ENCODE assay signal across 20 cellular contexts in the genomic region with DNA sequence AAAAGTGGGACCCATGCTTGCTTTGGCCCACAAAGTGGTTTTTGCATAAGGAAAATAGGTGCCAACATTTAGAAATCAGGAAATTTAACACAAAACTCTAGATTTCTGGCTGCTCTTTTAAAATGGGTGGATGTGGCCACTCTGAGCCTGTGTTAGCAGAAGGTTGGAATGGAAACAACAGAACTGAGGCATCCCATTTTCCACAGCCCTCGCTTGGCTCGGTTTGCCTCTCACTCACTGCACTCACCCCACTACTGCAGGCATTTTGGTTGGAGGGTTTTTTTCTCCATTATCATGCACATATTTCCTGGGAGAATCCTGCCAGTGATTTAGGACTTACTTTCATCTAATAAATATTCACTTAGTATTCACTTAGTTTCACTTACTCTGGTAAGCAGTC.
A peak's percentile ranks its signal among the peaks of the same experiment; 100 is the strongest.
DNase-seq lines count a peak whose midpoint lies in the region; ATAC-seq and TF ChIP-seq lines count a peak whose summit lies in the region.
"Had no signal": no experiment of that assay in that cellular context is flagged by ENCODE, and none has a peak within 500 bp of the region (broad histone marks: within the 10 kb centered on the region; RNA-seq: fewer than 3 reads in every experiment).

No MANE protein-coding gene starts in this region.

- intact Hi-C loops in right cardiac atrium (cut with DNase I) (no loop called here), sciatic nerve (cut with DNase I) (no loop called here)

- H4K5ac ChIP-seq in mesendoderm (ENCODE audit: low read length), result no peak overlapping the region

- H3K79me1 ChIP-seq in mesendoderm (ENCODE audit: low read length), result no peaks in the 10 kb centered on the region

- H3K27ac Mint-ChIP-seq in immature natural killer cell, result no peak overlapping the region
- H3K27ac Mint-ChIP-seq: CD4-positive, alpha-beta memory T cell had no signal

- H4K8ac ChIP-seq in mesendoderm (ENCODE audit: low read depth, low read length), result no peak overlapping the region

- ATAC-seq in right cardiac atrium, result peak; percentile 64 to 77
- peak; percentile 49 for ATAC-seq in sciatic nerve
- ATAC-seq: PC-3 had no signal

- no peak overlapping the region for H3K23ac ChIP-seq in mesendoderm (ENCODE audit: low read length)

- WGBS in right cardiac atrium, result 69% methylated on average over 2 of the region's 2 CpGs
- no CpG with 5 or more reads among the region's 2 CpGs for WGBS in mesendoderm (ENCODE audit: extremely low coverage, insufficient coverage, low lambda C conversion rate)

- H2BK120ac ChIP-seq in mesendoderm (ENCODE audit: low read depth, low read length), result no peak overlapping the region

- H2BK5ac ChIP-seq in mesendoderm (ENCODE audit: low read length), result no peak overlapping the region

- H3K4ac ChIP-seq in mesendoderm (ENCODE audit: low read depth, low read length), result no peak overlapping the region

- H2AK5ac ChIP-seq in mesendoderm (ENCODE audit: low read length), result no peak overlapping the region

- H3K4me1 ChIP-seq in right cardiac atrium (ENCODE audit: control insufficient read depth, insufficient read depth, low read length), result no peaks in the 10 kb centered on the region
- H3K4me1 ChIP-seq in mesendoderm (ENCODE audit: control insufficient read depth, low read depth, low read length), result no peaks in the 10 kb centered on the region
- H3K4me1 ChIP-seq: BLaER1 treated with 17β-estradiol and CSF1 and Interleukin-3, amounts not matched to agents 10 nM and 100 nM had no signal

- H2BK15ac ChIP-seq in mesendoderm (replicated peaks; ENCODE audit: low read depth), result no peak overlapping the region

- peaks cover 9 to 16% (median 10%) of the 10 kb centered on the region in 6 donors for H3K9me3 Mint-ChIP-seq in immature natural killer cell

- H3K9me3 ChIP-seq in right cardiac atrium (ENCODE audit: control insufficient read depth, low read length), result no peaks in the 10 kb centered on the region

- peak; percentile 59 for DNase-seq in Ammon's horn (ENCODE audit: low spot score)
- peak; percentile 49 for DNase-seq in fibroblast of the aortic adventitia (ENCODE audit: low read depth)
- peak; percentile 22 to 62 (median 50) for DNase-seq in right cardiac atrium
- no peak for DNase-seq in sciatic nerve (ENCODE audit: low spot score)
- DNase-seq in mesendoderm, result no peak
- no peak for DNase-seq in SW 1271 (lab: John Stamatoyannopoulos, UW)
- DNase-seq in immature natural killer cell, result no peak
- DNase-seq: CD4-positive, alpha-beta memory T cell; COR-L47; DMS53; IMR-90; KG1; MG63; NCI-H2029 treated with DMSO at 0.1 percent for 48 hours; NCI-H446 treated with DMSO at 0.1 percent for 48 hours; NCI-H526; NCI-H82; NK-92 treated with Interleukin-12 subunit alpha and Interleukin-12 subunit beta, amount 100 ng/mL, for 24 hours; PC-3 had no signal

- peaks cover 0 to 2% of the 10 kb centered on the region in 2 donors for H3K4me1 Mint-ChIP-seq in immature natural killer cell
- H3K4me1 Mint-ChIP-seq: CD4-positive, alpha-beta memory T cell had no signal

- H3K4me3 Mint-ChIP-seq in immature natural killer cell, result no peak overlapping the region
- H3K4me3 Mint-ChIP-seq: CD4-positive, alpha-beta memory T cell had no signal

- peaks cover 0 to 2% (median 0%) of the 10 kb centered on the region in 3 donors for H3K27me3 Mint-ChIP-seq in immature natural killer cell (ENCODE audit: low read depth in 3 of 3)
- H3K27me3 Mint-ChIP-seq: CD4-positive, alpha-beta memory T cell had no signal

- H3K27me3 ChIP-seq in right cardiac atrium (ENCODE audit: control insufficient read depth, insufficient read depth) (no peaks in the 10 kb centered on the region), mesendoderm (ENCODE audit: insufficient read depth, low read length, poor library complexity) (no peaks in the 10 kb centered on the region)
- H3K27me3 ChIP-seq: BLaER1 treated with 17β-estradiol and CSF1 and Interleukin-3, amounts not matched to agents 10 nM and 100 nM; MG63 had no signal

- H3K4me2 ChIP-seq in mesendoderm (ENCODE audit: low read length), result no peak overlapping the region
- H3K4me2 ChIP-seq: BLaER1 treated with 17β-estradiol and CSF1 and Interleukin-3, amounts not matched to agents 10 nM and 100 nM had no signal

- H3K4me3 ChIP-seq in fibroblast of the aortic adventitia (ENCODE audit: low read depth, low read length) (no peak overlapping the region), right cardiac atrium (ENCODE audit: low read length) (no peak overlapping the region), mesendoderm (ENCODE audit: low read length) (no peak overlapping the region)
- H3K4me3 ChIP-seq: BLaER1 treated with 17β-estradiol and CSF1 and Interleukin-3, amounts not matched to agents 10 nM and 100 nM; MG63 had no signal

- H3K79me2 ChIP-seq in mesendoderm (ENCODE audit: control insufficient read depth, insufficient read depth, low read length), result no peaks in the 10 kb centered on the region

- no peak for TF ChIP-seq CTCF in fibroblast of the aortic adventitia (IDR thresholded peaks at IDR 0.05; ENCODE audit: insufficient read depth, low read length)

- no peaks in the 10 kb centered on the region for H3K36me3 ChIP-seq in mesendoderm (ENCODE audit: control insufficient read depth, insufficient read depth, low read length)
- H3K36me3 ChIP-seq: BLaER1 treated with 17β-estradiol and CSF1 and Interleukin-3, amounts not matched to agents 10 nM and 100 nM; MG63 had no signal

- no peak overlapping the region for H3K56ac ChIP-seq in mesendoderm (ENCODE audit: low read length)

- no peak overlapping the region for H3K9ac ChIP-seq in mesendoderm (ENCODE audit: low read length)
- H3K9ac ChIP-seq: BLaER1 treated with 17β-estradiol and CSF1 and Interleukin-3, amounts not matched to agents 10 nM and 100 nM had no signal

- H3K27ac ChIP-seq in right cardiac atrium (ENCODE audit: low read length) (no peak overlapping the region), mesendoderm (ENCODE audit: low read depth, low read length) (no peak overlapping the region)
- H3K27ac ChIP-seq: BLaER1 treated with 17β-estradiol and CSF1 and Interleukin-3, amounts not matched to agents 10 nM and 100 nM had no signal

- no peak overlapping the region for H3K18ac ChIP-seq in mesendoderm (ENCODE audit: low read length)

- peaks cover 0 to 3% (median 0%) of the 10 kb centered on the region in 3 donors for H3K36me3 Mint-ChIP-seq in immature natural killer cell
- H3K36me3 Mint-ChIP-seq: CD4-positive, alpha-beta memory T cell had no signal

Comparison
In these comparisons a context has a peak if more than half of its experiments do, and no peak if none do; other contexts are left out.
1. DNase-seq: peak in Ammon's horn (single experiment), fibroblast of the aortic adventitia (single experiment) and right cardiac atrium (3 of 3); none in sciatic nerve (single experiment), mesendoderm (single experiment), SW 1271 (0 of 2) and immature natural killer cell (0 of 3).